Comparison of ENCODE assay signal across 11 cellular contexts in the genomic region with DNA sequence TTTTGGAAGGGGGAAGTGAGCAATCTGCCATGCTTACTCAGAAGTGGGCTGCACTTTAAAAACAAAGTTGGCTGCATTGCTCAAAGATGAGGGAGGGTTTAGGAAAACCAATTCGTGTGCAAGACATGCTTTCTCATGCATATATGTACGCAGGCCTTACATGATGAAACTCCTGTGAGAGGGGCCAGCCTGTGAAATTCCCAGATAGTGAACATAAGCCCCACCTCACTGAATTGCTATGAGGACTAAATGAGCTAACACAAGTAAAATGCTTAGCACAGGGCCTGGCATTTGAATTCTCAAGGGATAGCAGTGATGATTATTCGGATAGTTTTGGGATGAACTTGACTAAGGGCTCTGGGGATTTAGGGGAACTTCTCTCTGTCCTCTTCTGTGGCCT. TPM values are rescaled to one million over a fixed set of nuclear protein-coding genes. Genes with fewer than 3 reads are reported as not detected.
DNase-seq lines count a peak whose midpoint lies in the region; ATAC-seq and TF ChIP-seq lines count a peak whose summit lies in the region.
"Not testable (repeated sequence)": the region's sequence is repeated elsewhere in the genome, so short reads cannot be mapped to it uniquely, and the experiment has no call there.
"Had no signal": no experiment of that assay in that cellular context is flagged by ENCODE, and none has a peak within 500 bp of the region (broad histone marks: within the 10 kb centered on the region; RNA-seq: fewer than 3 reads in every experiment).

No MANE protein-coding gene starts in this region.

- not testable (repeated sequence) for H4K91ac ChIP-seq in IMR-90 (ENCODE audit: insufficient read depth, low read depth, low read length)

- 80% methylated on average over 1 of the region's 3 CpGs; no CpG with 5 or more reads in 1 of the 2 experiments for WGBS in IMR-90 (ENCODE audit: extremely low coverage in 2 of 2, insufficient read length in 1 of 2), 2 experiments
- no CpG with 5 or more reads among the region's 3 CpGs for WGBS in mesendoderm (ENCODE audit: extremely low coverage, insufficient coverage, low lambda C conversion rate)

- H3K36me3 ChIP-seq in BLaER1 treated with 17β-estradiol and CSF1 and Interleukin-3, amounts not matched to agents 10 nM and 100 nM; IMR-90 (ENCODE audit: control insufficient read depth, insufficient read depth, low read length); mesendoderm (ENCODE audit: control insufficient read depth, insufficient read depth, low read length): not testable (repeated sequence)

- DNase-seq in IMR-90 = peak; percentile 33
- not testable (repeated sequence) for DNase-seq in endothelial cell (ENCODE audit: low spot score)
- DNase-seq in fibroblast of pulmonary artery (ENCODE audit: low read depth) = peak; percentile 16
- peak; percentile 30 for DNase-seq in mesendoderm
- peak; percentile 83 for DNase-seq in skeletal muscle cell (ENCODE audit: low read depth)

- not testable (repeated sequence) for H3K27me3 ChIP-seq in BLaER1 treated with 17β-estradiol and CSF1 and Interleukin-3, amounts not matched to agents 10 nM and 100 nM; mesendoderm (ENCODE audit: insufficient read depth, low read length, poor library complexity)
- H3K27me3 ChIP-seq in IMR-90 (ENCODE audit: control insufficient read depth, insufficient read depth, low read length) = peaks cover 13% of the 10 kb centered on the region

- H3K9ac ChIP-seq in BLaER1 treated with 17β-estradiol and CSF1 and Interleukin-3, amounts not matched to agents 10 nM and 100 nM = peak overlapping the region in 2 of 11 experiments; percentile 4 to 25; a peak in 1 of 22 replicates
- H3K9ac ChIP-seq in IMR-90 (ENCODE audit: low read depth, low read length); mesendoderm (ENCODE audit: low read length): not testable (repeated sequence)

- TF ChIP-seq RAD21 in IMR-90 (IDR thresholded peaks at IDR 0.05; ENCODE audit: low read length) = not testable (repeated sequence)

- not testable (repeated sequence) for BruUV-seq in IMR-90 (replicated peaks; lab: Mats Ljungman, UMichigan)

- not testable (repeated sequence) for H3K79me1 ChIP-seq in IMR-90 (ENCODE audit: low read depth in 1 of 2, low read length in 2 of 2); mesendoderm (ENCODE audit: low read length)

- not testable (repeated sequence) for H3K36me3 Mint-ChIP-seq in brain; endothelial cell (ENCODE audit: low read depth, unreplicated experiment)

- dilution Hi-C loops in IMR-90 (cut with HindIII; ENCODE audit: low sequenced_read_pairs, unreplicated experiment) = not testable (repeated sequence)

- H4K20me1 ChIP-seq in BLaER1 treated with 17β-estradiol and CSF1 and Interleukin-3, amounts not matched to agents 10 nM and 100 nM; IMR-90 (ENCODE audit: insufficient read depth, low read length): not testable (repeated sequence)

- not testable (repeated sequence) for H3K27me3 Mint-ChIP-seq in brain; endothelial cell (ENCODE audit: unreplicated experiment)

- peaks cover 0 to 27% (median 16%) of the 10 kb centered on the region in 10 experiments; a peak in 17 of 20 replicates for H3K4me1 ChIP-seq in BLaER1 treated with 17β-estradiol and CSF1 and Interleukin-3, amounts not matched to agents 10 nM and 100 nM
- not testable (repeated sequence) for H3K4me1 ChIP-seq in IMR-90 (ENCODE audit: control insufficient read depth, insufficient read depth, low read length); mesendoderm (ENCODE audit: control insufficient read depth, low read depth, low read length)

- TF ChIP-seq POLR2A in IMR-90 (IDR thresholded peaks at IDR 0.05; ENCODE audit: low read depth, low read length) = not testable (repeated sequence)

- not testable (repeated sequence) for H3K23ac ChIP-seq in IMR-90 (ENCODE audit: low read depth, low read length); mesendoderm (ENCODE audit: low read length)

- not testable (repeated sequence) for H3K18ac ChIP-seq in IMR-90 (ENCODE audit: low read depth, low read length); mesendoderm (ENCODE audit: low read length)

- not testable (repeated sequence) for TF ChIP-seq CTCF in IMR-90 (conservative IDR thresholded peaks at IDR 0.05; ENCODE audit: low read depth, low read length); brain (conservative IDR thresholded peaks at IDR 0.05); endothelial cell (IDR thresholded peaks at IDR 0.05; ENCODE audit: unreplicated experiment); fibroblast of pulmonary artery (IDR thresholded peaks at IDR 0.05; ENCODE audit: low read length, missing control alignments)

- H3K27ac ChIP-seq in BLaER1 treated with 17β-estradiol and CSF1 and Interleukin-3, amounts not matched to agents 10 nM and 100 nM; IMR-90 (ENCODE audit: insufficient read depth, low read length); mesendoderm (ENCODE audit: low read depth, low read length): not testable (repeated sequence)

- not testable (repeated sequence) for H4K5ac ChIP-seq in IMR-90 (ENCODE audit: low read depth, low read length); mesendoderm (ENCODE audit: low read length)

- in situ Hi-C loops in IMR-90 (cut with MboI; ENCODE audit: low sequenced_read_pairs) = loop anchor here (5.0 to 10.0 kb wide), 2 partner anchors 57 to 200 kb away; no protein-coding TSS in a partner anchor

- H2BK15ac ChIP-seq in IMR-90 (ENCODE audit: low read depth, low read length); mesendoderm (replicated peaks; ENCODE audit: low read depth): not testable (repeated sequence)

- H2BK120ac ChIP-seq in IMR-90 (ENCODE audit: low read depth, low read length); mesendoderm (ENCODE audit: low read depth, low read length): not testable (repeated sequence)

- peak; percentile 33; the same call in 1 of the 2 replicates for ATAC-seq in IMR-90 (ENCODE audit: low read depth)

- H2AFZ ChIP-seq in IMR-90 (replicated peaks; ENCODE audit: low read length, poor library complexity) = not testable (repeated sequence)

- not testable (repeated sequence) for H3K9me1 ChIP-seq in IMR-90 (ENCODE audit: insufficient read depth, low read length)

- intact Hi-C loops in IMR-90 (cut with micrococcal nuclease) = not testable (repeated sequence)

- H2AK9ac ChIP-seq in IMR-90 (replicated peaks; ENCODE audit: low read depth, low read length, poor library complexity) = not testable (repeated sequence)

- H3K9me3 ChIP-seq in BLaER1 treated with 17β-estradiol and CSF1 and Interleukin-3, amounts not matched to agents 10 nM and 100 nM (replicated peaks in 1 of 11) = peaks cover 0 to 16% (median 10%) of the 10 kb centered on the region in 11 experiments; a peak in 15 of 22 replicates
- not testable (repeated sequence) for H3K9me3 ChIP-seq in IMR-90 (ENCODE audit: control insufficient read depth, insufficient read depth, low read length)

- not testable (repeated sequence) for H2AK5ac ChIP-seq in IMR-90 (ENCODE audit: low read depth, low read length); mesendoderm (ENCODE audit: low read length)

- H2BK5ac ChIP-seq in IMR-90 (ENCODE audit: low read depth, low read length, poor library complexity, severe bottlenecking); mesendoderm (ENCODE audit: low read length): not testable (repeated sequence)

- H3K9me3 Mint-ChIP-seq in brain = peaks cover 4 to 12% (median 8%) of the 10 kb centered on the region in 5 experiments
- H3K9me3 Mint-ChIP-seq in endothelial cell (ENCODE audit: unreplicated experiment) = not testable (repeated sequence)

- CTCF ChIA-PET in IMR-90 (lab: Yijun Ruan, JAX) = interaction anchor here (1.4 to 3.1 kb wide), 2 partner anchors 57 to 59 kb away, joined by 4 to 26 read pairs; no protein-coding TSS in a partner anchor

- not testable (repeated sequence) for H3K4me3 Mint-ChIP-seq in brain
- peak overlapping the region; percentile 29 for H3K4me3 Mint-ChIP-seq in endothelial cell (ENCODE audit: unreplicated experiment)

- H3K27ac Mint-ChIP-seq in brain = peak overlapping the region in 3 of 5 experiments; percentile 9 to 55 (median 47)
- peak overlapping the region; percentile 39 for H3K27ac Mint-ChIP-seq in endothelial cell (ENCODE audit: unreplicated experiment)

- not testable (repeated sequence) for H3K79me2 ChIP-seq in mesendoderm (ENCODE audit: control insufficient read depth, insufficient read depth, low read length)

- not testable (repeated sequence) for H3K14ac ChIP-seq in IMR-90 (replicated peaks; ENCODE audit: low read depth, low read length)

- H3K56ac ChIP-seq in IMR-90 (ENCODE audit: extremely low read depth, insufficient read depth, low read length); mesendoderm (ENCODE audit: low read length): not testable (repeated sequence)

- peak overlapping the region; percentile 7 to 69 (median 34); a peak in 19 of 22 replicates for H3K4me2 ChIP-seq in BLaER1 treated with 17β-estradiol and CSF1 and Interleukin-3, amounts not matched to agents 10 nM and 100 nM
- not testable (repeated sequence) for H3K4me2 ChIP-seq in IMR-90 (ENCODE audit: low read depth, low read length); mesendoderm (ENCODE audit: low read length)

- not testable (repeated sequence) for H3K4me3 ChIP-seq in BLaER1 treated with 17β-estradiol and CSF1 and Interleukin-3, amounts not matched to agents 10 nM and 100 nM; IMR-90 (ENCODE audit: insufficient read depth, low read depth, low read length); fibroblast of pulmonary artery (replicated peaks; ENCODE audit: low read depth, low read length); mesendoderm (ENCODE audit: low read length); skeletal muscle cell (ENCODE audit: low read depth, low read length)

- H3K4me1 Mint-ChIP-seq in brain (peaks cover 17% of the 10 kb centered on the region), endothelial cell (ENCODE audit: unreplicated experiment) (peaks cover 26% of the 10 kb centered on the region)

- H2BK20ac ChIP-seq in IMR-90 (ENCODE audit: low read depth, low read length) = not testable (repeated sequence)

- H4K8ac ChIP-seq in IMR-90 (ENCODE audit: low read depth in 2 of 2, low read length in 2 of 2); mesendoderm (ENCODE audit: low read depth, low read length): not testable (repeated sequence)

- not testable (repeated sequence) for H3K4ac ChIP-seq in IMR-90 (ENCODE audit: low read depth, low read length); mesendoderm (ENCODE audit: low read depth, low read length)

- POLR2A ChIA-PET in IMR-90 (lab: Charles Lee; ENCODE audit: unreplicated experiment) = not testable (repeated sequence)

RNA-seq across cellular contexts. Expression of a gene that starts 17.1 kb away (rescaled TPM):
- total RNA-seq in IMR-90 (2012; rRNA removed) (not detected in 2 replicates), endothelial cell (ENCODE audit: unreplicated experiment) (17.0 TPM)
- polyA plus RNA-seq in IMR-90 (2012; rRNA removed) (not detected in 2 replicates), brain (ENCODE audit: insufficient read depth, low read depth, low replicate concordance) (not detected)
- polyA plus RNA-seq in IMR-90 (2012; cell fraction: cytosol; rRNA removed) = 0.01 TPM in 1 of 2 replicates, not detected in the other
- polyA plus RNA-seq in IMR-90 (2012; cell fraction: nucleus; rRNA removed; ENCODE audit: low replicate concordance) = 0.02 TPM in 2 replicates
- 0.17 TPM for polyA plus RNA-seq in mesendoderm (2013, experiment 1 of 2)
- polyA plus RNA-seq in mesendoderm (2013, experiment 2 of 2) = 0.21 TPM
- total RNA-seq: A673; CD8-positive, alpha-beta T cell had no signal

RNA-seq across cellular contexts. Expression of a gene that starts 40.1 kb away (rescaled TPM):
- total RNA-seq in IMR-90 (2012; rRNA removed) = not detected in 2 replicates
- polyA plus RNA-seq in IMR-90 (2012; rRNA removed) = not detected in 2 replicates
- not detected in 2 replicates for polyA plus RNA-seq in IMR-90 (2012; cell fraction: cytosol; rRNA removed)
- polyA plus RNA-seq in IMR-90 (2012; cell fraction: nucleus; rRNA removed; ENCODE audit: low replicate concordance) = 0.03 TPM in 1 of 2 replicates, not detected in the other
- 3.6 TPM for polyA plus RNA-seq in brain (ENCODE audit: insufficient read depth, low read depth, low replicate concordance)
- total RNA-seq in endothelial cell (ENCODE audit: unreplicated experiment) = 0.59 TPM
- 0.73 TPM for polyA plus RNA-seq in mesendoderm (2013, experiment 1 of 2)
- 0.60 TPM for polyA plus RNA-seq in mesendoderm (2013, experiment 2 of 2)
- total RNA-seq: A673; CD8-positive, alpha-beta T cell; HT-29 had no signal
- polyA plus RNA-seq: IgD-negative memory B cell had no signal

Comparison
In these comparisons a context has a peak if more than half of its experiments do, and no peak if none do; other contexts are left out.
1. RNA of a gene that starts 17.1 kb away (total RNA-seq): 17.0 TPM in endothelial cell (single experiment); not detected in IMR-90; every median in the first group is over 10 times any median in the second.